In the genomic region with DNA sequence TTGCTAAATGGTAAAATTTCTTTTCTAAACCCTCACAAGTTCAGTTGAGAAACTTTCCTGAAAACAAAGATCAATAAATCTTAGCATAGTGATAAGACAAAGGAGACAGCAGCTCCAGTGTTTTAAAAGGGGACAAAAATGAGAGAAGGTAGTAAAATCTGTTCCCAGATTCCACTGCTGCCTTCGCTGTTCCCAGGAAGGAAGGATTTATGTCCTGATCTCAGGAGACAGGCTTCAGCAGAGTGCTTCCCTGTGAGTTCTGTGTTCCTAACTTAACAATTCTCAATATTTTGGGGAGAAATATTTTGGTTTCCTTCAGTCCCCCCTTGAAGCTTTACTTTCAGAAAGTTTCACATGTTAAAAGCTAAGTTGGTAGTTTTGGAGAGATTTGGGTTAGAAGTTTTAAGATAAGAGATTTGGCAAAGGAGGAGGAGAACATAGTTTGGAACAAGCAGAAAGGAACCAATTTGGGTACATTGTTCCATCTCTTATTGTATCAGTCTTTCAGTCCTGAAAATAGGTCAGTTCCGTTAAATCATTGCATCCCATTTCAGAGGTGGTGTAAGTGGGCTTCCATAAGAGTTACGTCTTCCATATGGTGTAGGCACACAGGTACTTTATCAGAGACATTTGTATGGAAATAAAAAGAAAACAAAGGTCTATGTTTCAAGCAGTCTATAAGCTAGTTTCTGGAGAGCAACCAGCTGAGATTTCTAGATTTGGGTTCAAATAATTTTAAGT, we compare ENCODE assay signal across 27 cellular contexts. TPM values are rescaled to one million over a fixed set of nuclear protein-coding genes. Genes with fewer than 3 reads are reported as not detected.
A peak's percentile ranks its signal among the peaks of the same experiment; 100 is the strongest.
DNase-seq lines count a peak whose midpoint lies in the region; ATAC-seq, FAIRE-seq and TF ChIP-seq lines count a peak whose summit lies in the region.
"Had no signal": no experiment of that assay in that cellular context is flagged by ENCODE, and none has a peak within 500 bp of the region (broad histone marks: within the 10 kb centered on the region; RNA-seq: fewer than 3 reads in every experiment).

No MANE protein-coding gene starts in this region.

- peaks cover 3% of the 10 kb centered on the region for H3K9me3 ChIP-seq in psoas muscle
- H3K9me3 ChIP-seq: BE2C, HAP-1 had no signal

- no peak overlapping the region for H3K4me3 Mint-ChIP-seq in activated CD8-positive, alpha-beta memory T cell treated with anti-CD3 and anti-CD28 coated beads, Interleukin-2, amount 10 ng/mL, durations not matched to agents 7 days and 5 days
- peak overlapping the region in 1 of 2 donors; percentile 3 for H3K4me3 Mint-ChIP-seq in activated T-cell treated with anti-CD3 and anti-CD28 coated beads, Interleukin-2, amount 50 U/mL, for 72 hours
- H3K4me3 Mint-ChIP-seq in nephron progenitor cell = peak overlapping the region; percentile 44
- H3K4me3 Mint-ChIP-seq: CD8-positive, alpha-beta memory T cell; nephron had no signal

- peaks cover 0 to 14% (median 0%) of the 10 kb centered on the region in 3 donors for H3K27me3 ChIP-seq in psoas muscle (ENCODE audit: insufficient read depth in 3 of 3, low read length in 2 of 3)
- H3K27me3 ChIP-seq: Peyer's patch had no signal

- DNase-seq in activated CD8-positive, alpha-beta memory T cell treated with anti-CD3 and anti-CD28 coated beads, Interleukin-2, amount 10 ng/mL, durations not matched to agents 7 days and 5 days = no peak
- DNase-seq in activated CD8-positive, alpha-beta memory T cell treated with anti-CD3 and anti-CD28 coated beads, Interleukin-2, amount 50 U/mL, for 4 hours = no peak
- DNase-seq in GM18507 (ENCODE audit: extremely low spot score, insufficient read length, low read depth) (no peak), nephron progenitor cell (no peak), psoas muscle (no peak), GM19240 (ENCODE audit: insufficient read length, low spot score) (no peak)
- no peak for DNase-seq in activated T-cell treated with anti-CD3 and anti-CD28 coated beads, Interleukin-2, amount 50 U/mL, for 72 hours
- DNase-seq: activated gamma-delta T cell; anterior cingulate cortex; BE2C; CD8-positive, alpha-beta memory T cell; effector CD8-positive, alpha-beta T cell; kidney; NCI-H1930; Peyer's patch; retina; transverse colon had no signal

- H3K4me1 ChIP-seq in psoas muscle = no peaks in the 10 kb centered on the region
- H3K4me1 ChIP-seq: BE2C, Peyer's patch, transverse colon had no signal

- H3K4me1 Mint-ChIP-seq in activated CD8-positive, alpha-beta memory T cell treated with anti-CD3 and anti-CD28 coated beads, Interleukin-2, amount 10 ng/mL, durations not matched to agents 7 days and 5 days = peaks cover 24% of the 10 kb centered on the region
- peaks cover 62% of the 10 kb centered on the region for H3K4me1 Mint-ChIP-seq in activated T-cell treated with anti-CD3 and anti-CD28 coated beads, Interleukin-2, amount 50 U/mL, for 72 hours (ENCODE audit: low read depth)
- H3K4me1 Mint-ChIP-seq in nephron progenitor cell = peaks cover 59% of the 10 kb centered on the region
- H3K4me1 Mint-ChIP-seq: CD8-positive, alpha-beta memory T cell had no signal

- TF ChIP-seq CTCF in nephron progenitor cell (IDR thresholded peaks at IDR 0.05) = no peak
- TF ChIP-seq CTCF in psoas muscle (IDR thresholded peaks at IDR 0.05) = no peak

- CTCF ChIA-PET in activated CD8-positive, alpha-beta memory T cell treated with anti-CD3 and anti-CD28 coated beads, Interleukin-2, amount 10 ng/mL, durations not matched to agents 7 days and 5 days (lab: Charles Lee) = interaction anchor here (1.4 to 3.5 kb wide), 3 partner anchors 9 to 13 kb away, joined by 3 to 12 read pairs (median 5); no protein-coding TSS in a partner anchor

- intact Hi-C loops in psoas muscle (cut with DNase I) = no loop called here

- no peak for ATAC-seq in activated CD8-positive, alpha-beta memory T cell treated with anti-CD3 and anti-CD28 coated beads, Interleukin-2, amount 10 ng/mL, durations not matched to agents 7 days and 5 days
- ATAC-seq in activated T-cell treated with anti-CD3 and anti-CD28 coated beads, Interleukin-2, amount 50 U/mL, for 72 hours (replicated peaks in 1 of 2) = no peak
- ATAC-seq in psoas muscle (no peak), GM21515 (IDR thresholded peaks at IDR 0.05; ENCODE audit: unreplicated experiment) (no peak)
- ATAC-seq: activated CD4-positive, CD25-positive, alpha-beta regulatory T cell treated with anti-CD3 and anti-CD28 coated beads, Interleukin-2, amount 50 U/mL, for 24 hours had no signal

- H3K9me3 Mint-ChIP-seq in activated CD8-positive, alpha-beta memory T cell treated with anti-CD3 and anti-CD28 coated beads, Interleukin-2, amount 10 ng/mL, durations not matched to agents 7 days and 5 days (ENCODE audit: low read depth) = peaks cover 15% of the 10 kb centered on the region
- H3K9me3 Mint-ChIP-seq in activated T-cell treated with anti-CD3 and anti-CD28 coated beads, Interleukin-2, amount 50 U/mL, for 72 hours = peaks cover 7 to 10% of the 10 kb centered on the region in 2 donors
- H3K9me3 Mint-ChIP-seq in nephron progenitor cell = peaks cover 49% of the 10 kb centered on the region

- H3K36me3 ChIP-seq in psoas muscle (ENCODE audit: insufficient read depth in 1 of 2, low read depth in 1 of 2) = no peaks in the 10 kb centered on the region
- H3K36me3 ChIP-seq: BE2C, HAP-1, Peyer's patch, transverse colon had no signal

- H3K27ac Mint-ChIP-seq in activated CD8-positive, alpha-beta memory T cell treated with anti-CD3 and anti-CD28 coated beads, Interleukin-2, amount 10 ng/mL, durations not matched to agents 7 days and 5 days = peak overlapping the region; percentile 21
- H3K27ac Mint-ChIP-seq in activated T-cell treated with anti-CD3 and anti-CD28 coated beads, Interleukin-2, amount 50 U/mL, for 72 hours = peak overlapping the region; percentile 47
- H3K27ac Mint-ChIP-seq in nephron progenitor cell = peak overlapping the region; percentile 83
- H3K27ac Mint-ChIP-seq: CD8-positive, alpha-beta memory T cell; nephron had no signal

- no peaks in the 10 kb centered on the region for H3K27me3 Mint-ChIP-seq in activated CD8-positive, alpha-beta memory T cell treated with anti-CD3 and anti-CD28 coated beads, Interleukin-2, amount 10 ng/mL, durations not matched to agents 7 days and 5 days
- H3K27me3 Mint-ChIP-seq in activated T-cell treated with anti-CD3 and anti-CD28 coated beads, Interleukin-2, amount 50 U/mL, for 72 hours (ENCODE audit: low read depth) = no peaks in the 10 kb centered on the region
- H3K27me3 Mint-ChIP-seq in nephron progenitor cell (ENCODE audit: low read depth, poor library complexity) = peaks cover 16% of the 10 kb centered on the region

- no peak overlapping the region for H3K27ac ChIP-seq in psoas muscle
- H3K27ac ChIP-seq: Peyer's patch, skin epidermis, transverse colon had no signal

- no peak overlapping the region for H3K4me3 ChIP-seq in psoas muscle
- H3K4me3 ChIP-seq: HAP-1, Peyer's patch, skin epidermis, transverse colon had no signal

- 70 to 74% (median 73%) methylated on average over 3 of the region's 3 CpGs for WGBS in psoas muscle, 3 donors

- FAIRE-seq in GM18507 (lab: Jason Lieb, UNC) = peak; percentile 65
- FAIRE-seq: kidney, TTC549 had no signal

- H3K36me3 Mint-ChIP-seq in activated CD8-positive, alpha-beta memory T cell treated with anti-CD3 and anti-CD28 coated beads, Interleukin-2, amount 10 ng/mL, durations not matched to agents 7 days and 5 days = peaks cover 77% of the 10 kb centered on the region
- H3K36me3 Mint-ChIP-seq in activated T-cell treated with anti-CD3 and anti-CD28 coated beads, Interleukin-2, amount 50 U/mL, for 72 hours (ENCODE audit: insufficient read depth in 2 of 2) = peaks cover 29 to 55% of the 10 kb centered on the region in 2 donors
- peaks cover 16% of the 10 kb centered on the region for H3K36me3 Mint-ChIP-seq in nephron progenitor cell (ENCODE audit: low read depth)

RNA-seq across cellular contexts. Expression of a gene that starts 20.8 kb away (rescaled TPM):
- 100 to 1,000 TPM; 184 to 254 TPM for total RNA-seq in activated CD8-positive, alpha-beta memory T cell treated with anti-CD3 and anti-CD28 coated beads, Interleukin-2, amount 10 ng/mL, durations not matched to agents 7 days and 5 days
- total RNA-seq in activated T-cell treated with anti-CD3 and anti-CD28 coated beads, Interleukin-2, amount 50 U/mL, for 72 hours = 100 to 1,000 TPM; 554 to 602 TPM
- under 1 TPM; 0.08 to 0.59 (median 0.43) TPM for total RNA-seq in psoas muscle
- polyA plus RNA-seq in psoas muscle = under 1 TPM; 0.03 to 0.53 (median 0.08) TPM
- total RNA-seq: bronchial epithelial cell, HT-29, MCF 10A, osteocyte had no signal

Comparison
In these comparisons a context has a peak if more than half of its experiments do, and no peak if none do; other contexts are left out.
1. H3K27ac Mint-ChIP-seq: peak in every context shown above with its lines; median percentile 83 in nephron progenitor cell; 47 in activated T-cell treated with anti-CD3 and anti-CD28 coated beads, Interleukin-2, amount 50 U/mL, for 72 hours; 21 in activated CD8-positive, alpha-beta memory T cell treated with anti-CD3 and anti-CD28 coated beads, Interleukin-2, amount 10 ng/mL, durations not matched to agents 7 days and 5 days.
2. RNA of a gene that starts 20.8 kb away (total RNA-seq): 554 to 602 TPM in activated T-cell treated with anti-CD3 and anti-CD28 coated beads, Interleukin-2, amount 50 U/mL, for 72 hours and 184 to 254 TPM in activated CD8-positive, alpha-beta memory T cell treated with anti-CD3 and anti-CD28 coated beads, Interleukin-2, amount 10 ng/mL, durations not matched to agents 7 days and 5 days; 0.08 to 0.59 TPM in psoas muscle; every median in the first group is over 100 times any median in the second.